ENCODE assay signal across 8 cellular contexts in genomic region chr13:97911311-97912138, GRCh38. TPM values are rescaled to one million over a fixed set of nuclear protein-coding genes. Genes with fewer than 3 reads are reported as not detected.
DNase-seq lines count a peak whose midpoint lies in the region; ATAC-seq and TF ChIP-seq lines count a peak whose summit lies in the region.

No MANE protein-coding gene starts in this region.

- H3K36me3 ChIP-seq in prostate gland, result no peaks in the 10 kb centered on the region

- TF ChIP-seq POLR2A in prostate gland (IDR thresholded peaks at IDR 0.05), result no peak

- no peaks in the 10 kb centered on the region for H3K9me3 ChIP-seq in prostate gland

- intact Hi-C loops in prostate gland (cut with DNase I), result no loop called here

- 51% methylated on average over 7 of the region's 7 CpGs for WGBS in prostate gland

- DNase-seq in DMS53 (lab: John Stamatoyannopoulos, UW) (peak; percentile 49), NCI-H460 (ENCODE audit: extremely low read depth, low read depth) (peak; percentile 2), fibroblast of the aortic adventitia (ENCODE audit: low read depth) (peak; percentile 15), prostate gland (ENCODE audit: low spot score) (no peak), NCI-H2107 (lab: John Stamatoyannopoulos, UW) (no peak)
- no peak for DNase-seq in activated CD8-positive, alpha-beta memory T cell treated with anti-CD3 and anti-CD28 coated beads for 24 hours
- no peak for DNase-seq in effector CD4-positive, alpha-beta T cell

- H3K4me3 ChIP-seq in fibroblast of the aortic adventitia (ENCODE audit: low read depth, low read length), result no peak overlapping the region
- H3K4me3 ChIP-seq in prostate gland, result no peak overlapping the region

- H3K27me3 ChIP-seq in prostate gland (replicated peaks; ENCODE audit: insufficient read depth), result no peaks in the 10 kb centered on the region

- ATAC-seq in GM19463 (IDR thresholded peaks at IDR 0.05; ENCODE audit: unreplicated experiment), result peak; percentile 61

- no peak overlapping the region for H3K27ac ChIP-seq in prostate gland

- TF ChIP-seq CTCF in fibroblast of the aortic adventitia (IDR thresholded peaks at IDR 0.05; ENCODE audit: insufficient read depth, low read length) (peak; percentile 36), prostate gland (IDR thresholded peaks at IDR 0.05) (peak in 1 of 4 experiments; percentile 29)

- H3K4me1 ChIP-seq in prostate gland (replicated peaks), result no peaks in the 10 kb centered on the region

RNA-seq across cellular contexts. Expression of gene IPO5, which starts 42.0 kb away (rescaled TPM):
- 128 and 132 TPM in 2 replicates for total RNA-seq in NCI-H460 (2014; rRNA removed; shearing (Covaris generic))
- 117 and 143 TPM in 2 replicates for polyA plus RNA-seq in NCI-H460 (2014; cell fraction: nucleus; rRNA removed)
- total RNA-seq in fibroblast of the aortic adventitia (ENCODE audit: low replicate concordance), result 212 and 286 TPM in 2 replicates
- 100 to 1,000 TPM in 1 of 2 donors, 10 to 100 TPM in 1; 59.4 to 117 TPM for total RNA-seq in prostate gland

Comparison
In these comparisons a context has a peak if more than half of its experiments do, and no peak if none do; other contexts are left out.
1. DNase-seq: peak in DMS53 (single experiment), NCI-H460 (single experiment) and fibroblast of the aortic adventitia (single experiment); none in prostate gland (single experiment), NCI-H2107 (single experiment), activated CD8-positive, alpha-beta memory T cell treated with anti-CD3 and anti-CD28 coated beads for 24 hours (single experiment) and effector CD4-positive, alpha-beta T cell (single experiment).